5 cellular contexts compared by ENCODE assay signal in the genomic region with DNA sequence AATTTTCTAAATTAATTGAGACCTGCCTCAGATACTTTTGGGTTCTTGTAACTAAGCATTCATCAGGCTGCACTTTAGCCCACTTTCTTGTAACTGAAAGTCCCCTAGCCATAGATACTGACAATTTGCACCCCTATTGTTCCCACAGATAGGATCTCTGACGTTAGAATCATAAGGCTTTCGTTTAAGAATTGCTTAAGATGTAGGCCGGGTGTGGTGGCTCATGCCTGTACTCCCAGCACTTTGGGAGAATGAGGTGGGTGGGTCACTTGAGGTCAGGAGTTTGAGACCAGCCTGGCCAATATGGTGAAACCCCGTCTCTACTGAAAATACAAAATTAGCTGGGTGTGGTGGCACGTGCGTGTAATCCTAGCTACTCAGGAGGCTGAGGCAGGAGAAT. TPM values are rescaled to one million over a fixed set of nuclear protein-coding genes. Genes with fewer than 3 reads are reported as not detected.
"Had no signal": no experiment of that assay in that cellular context is flagged by ENCODE, and none has a peak within 500 bp of the region (broad histone marks: within the 10 kb centered on the region; RNA-seq: fewer than 3 reads in every experiment).

No MANE protein-coding gene starts in this region.

RNA-seq across cellular contexts. Expression of gene ERVH48-1, which starts 32.7 kb away (rescaled TPM):
- total RNA-seq: breast epithelium, cardiac septum, NCI-H460, PC-9, Right ventricle myocardium superior had no signal
